Comparison of ENCODE assay signal across 1 cellular context in genomic region chr12:3741882-3742672, GRCh38.
TF ChIP-seq lines count a peak whose summit lies in the region.

No MANE protein-coding gene starts in this region.

TF ChIP-seq in GM12878, 131 proteins besides CTCF, POLR2A, EP300 and RAD21 (continued from another document):
- TF ChIP-seq GABPA (IDR thresholded peaks at IDR 0.05; ENCODE audit: low read depth) = no peak
- TF ChIP-seq ZBTB33 (IDR thresholded peaks at IDR 0.05) = no peak
- TF ChIP-seq STAT3 (IDR thresholded peaks at IDR 0.05; ENCODE audit: low read depth, low read length) = no peak
- no peak for TF ChIP-seq ZNF622 (IDR thresholded peaks at IDR 0.05)
- no peak for TF ChIP-seq SMC3 (IDR thresholded peaks at IDR 0.05; ENCODE audit: borderline replicate concordance, low read length)
- no peak for TF ChIP-seq SPI1 (IDR thresholded peaks at IDR 0.05; ENCODE audit: borderline replicate concordance, insufficient read depth, low read depth, low read length)
- no peak for TF ChIP-seq RFX5 (IDR thresholded peaks at IDR 0.05; ENCODE audit: low read depth, low read length)
- TF ChIP-seq ZNF207 (IDR thresholded peaks at IDR 0.05; ENCODE audit: borderline replicate concordance) = no peak
- no peak for TF ChIP-seq E4F1 (IDR thresholded peaks at IDR 0.05; ENCODE audit: borderline replicate concordance, partially characterized antibody)
TF ChIP-seq in GM12878: peak in this region for 0.
